1 cellular context compared by ENCODE assay signal in genomic region chr5:107607196-107607595, GRCh38.
TF ChIP-seq lines count a peak whose summit lies in the region.

No MANE protein-coding gene starts in this region.

TF ChIP-seq in HepG2, 621 proteins besides CTCF, POLR2A, EP300 and RAD21 (continued from another document):
- TF ChIP-seq, protein P1, sequence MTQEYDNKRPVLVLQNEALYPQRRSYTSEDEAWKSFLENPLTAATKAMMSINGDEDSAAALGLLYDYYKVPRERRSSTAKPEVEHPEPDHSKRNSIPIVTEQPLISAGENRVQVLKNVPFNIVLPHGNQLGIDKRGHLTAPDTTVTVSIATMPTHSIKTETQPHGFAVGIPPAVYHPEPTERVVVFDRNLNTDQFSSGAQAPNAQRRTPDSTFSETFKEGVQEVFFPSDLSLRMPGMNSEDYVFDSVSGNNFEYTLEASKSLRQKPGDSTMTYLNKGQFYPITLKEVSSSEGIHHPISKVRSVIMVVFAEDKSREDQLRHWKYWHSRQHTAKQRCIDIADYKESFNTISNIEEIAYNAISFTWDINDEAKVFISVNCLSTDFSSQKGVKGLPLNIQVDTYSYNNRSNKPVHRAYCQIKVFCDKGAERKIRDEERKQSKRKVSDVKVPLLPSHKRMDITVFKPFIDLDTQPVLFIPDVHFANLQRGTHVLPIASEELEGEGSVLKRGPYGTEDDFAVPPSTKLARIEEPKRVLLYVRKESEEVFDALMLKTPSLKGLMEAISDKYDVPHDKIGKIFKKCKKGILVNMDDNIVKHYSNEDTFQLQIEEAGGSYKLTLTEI (CRISPR knock-in tag; conservative IDR thresholded peaks at IDR 0.05), result no peak
- no peak for TF ChIP-seq ZNF782 (CRISPR knock-in tag; IDR thresholded peaks at IDR 0.05; ENCODE audit: borderline replicate concordance)
- no peak for TF ChIP-seq ZBTB33 (CRISPR knock-in tag; IDR thresholded peaks at IDR 0.05)
- TF ChIP-seq IKZF4 (CRISPR knock-in tag; IDR thresholded peaks at IDR 0.05; ENCODE audit: borderline replicate concordance, low read depth, not compliant biosample characterization), result no peak
- no peak for TF ChIP-seq SMAD1 (CRISPR knock-in tag; IDR thresholded peaks at IDR 0.05; ENCODE audit: borderline replicate concordance, low read depth)
- no peak for TF ChIP-seq ETV6 (CRISPR knock-in tag; conservative IDR thresholded peaks at IDR 0.05)
- TF ChIP-seq HMG20A (CRISPR knock-in tag; IDR thresholded peaks at IDR 0.05; ENCODE audit: borderline replicate concordance), result no peak
- TF ChIP-seq KDM5A (IDR thresholded peaks at IDR 0.05; ENCODE audit: borderline replicate concordance, low read length), result no peak
- no peak for TF ChIP-seq ZNF572 (CRISPR knock-in tag; IDR thresholded peaks at IDR 0.05)
- TF ChIP-seq TAF1 (CRISPR knock-in tag; IDR thresholded peaks at IDR 0.05), result no peak
- no peak for TF ChIP-seq ZBTB3 (CRISPR knock-in tag; IDR thresholded peaks at IDR 0.05; ENCODE audit: borderline replicate concordance, low read depth)
